Comparison of ENCODE assay signal across 31 cellular contexts in the genomic region with DNA sequence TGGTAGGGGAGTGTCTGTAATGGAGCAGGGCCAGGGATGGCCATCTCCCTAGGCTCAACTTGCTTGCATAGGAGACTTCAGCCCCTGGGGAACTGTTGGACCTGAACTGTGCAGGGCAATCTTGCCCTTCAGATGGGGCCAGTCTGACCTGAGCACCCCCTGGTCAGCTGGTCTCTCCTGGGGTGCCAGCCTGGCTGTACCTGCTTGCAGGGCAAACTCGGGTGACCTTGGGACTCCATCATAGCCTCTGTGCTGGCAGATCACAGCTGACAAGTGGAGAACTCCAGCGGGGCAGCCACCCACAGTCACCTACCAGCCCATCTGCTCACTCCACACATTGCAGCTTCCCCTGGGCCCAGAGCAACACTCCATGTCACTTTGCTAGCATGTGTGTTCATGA. TPM values are rescaled to one million over a fixed set of nuclear protein-coding genes. Genes with fewer than 3 reads are reported as not detected.
"Had no signal": no experiment of that assay in that cellular context is flagged by ENCODE, and none has a peak within 500 bp of the region (broad histone marks: within the 10 kb centered on the region; RNA-seq: fewer than 3 reads in every experiment).

No MANE protein-coding gene starts in this region.

- H3K4me1 ChIP-seq: colonic mucosa, esophagus squamous epithelium, gastrocnemius medialis, heart right ventricle, left lung, lower lobe of right lung had no signal

- H3K27me3 ChIP-seq: colonic mucosa, esophagus squamous epithelium, gastrocnemius medialis, heart right ventricle had no signal

- H3K27ac Mint-ChIP-seq: dendritic cell treated with granulocyte-macrophage colony-stimulating factor and Interleukin-4, amounts not matched to agents 40 ng/mL and 50 ng/mL, for 4 days; effector memory CD8-positive, alpha-beta T cell; endodermal cell; mesothelial cell of epicardium had no signal

- DNase-seq: colonic mucosa; cortex of kidney; effector CD8-positive, alpha-beta T cell; effector memory CD8-positive, alpha-beta T cell; endodermal cell; esophagus squamous epithelium; foreskin fibroblast; foreskin melanocyte; gastrocnemius medialis; glutamatergic neuron; head of caudate nucleus; heart right ventricle; hippocampal formation; left cardiac atrium; left lung; left ventricle myocardium superior; lower lobe of right lung; mesenchymal stem cell; mucosa of descending colon had no signal

- H3K9me3 Mint-ChIP-seq: dendritic cell treated with granulocyte-macrophage colony-stimulating factor and Interleukin-4, amounts not matched to agents 40 ng/mL and 50 ng/mL, for 4 days had no signal

- FAIRE-seq: endometrium, islet of Langerhans had no signal

- ATAC-seq: effector memory CD8-positive, alpha-beta T cell; gastrocnemius medialis; heart right ventricle; left cardiac atrium; left lung; left ventricle myocardium superior; mucosa of descending colon had no signal

- H3K36me3 Mint-ChIP-seq: mesothelial cell of epicardium had no signal

- H3K9me3 ChIP-seq: colonic mucosa, esophagus squamous epithelium, gastrocnemius medialis, left lung, lower lobe of right lung, mucosa of descending colon had no signal

- H3K4me1 Mint-ChIP-seq: mesothelial cell of epicardium had no signal

- H3K27ac ChIP-seq: colonic mucosa, esophagus squamous epithelium, gastrocnemius medialis, heart right ventricle, left lung, lower lobe of right lung had no signal

- H3K4me3 Mint-ChIP-seq: dendritic cell treated with granulocyte-macrophage colony-stimulating factor and Interleukin-4, amounts not matched to agents 40 ng/mL and 50 ng/mL, for 4 days; effector memory CD8-positive, alpha-beta T cell; endodermal cell; mesothelial cell of epicardium had no signal

- H3K36me3 ChIP-seq: colonic mucosa, esophagus squamous epithelium, gastrocnemius medialis, heart right ventricle, left lung, lower lobe of right lung had no signal

- H3K4me3 ChIP-seq: colonic mucosa, esophagus squamous epithelium, gastrocnemius medialis, heart right ventricle, left lung, lower lobe of right lung, mucosa of descending colon had no signal

RNA-seq across cellular contexts. Expression of gene SPRR2A, which starts 8.1 kb away (rescaled TPM):
- total RNA-seq: chondrocyte, colonic mucosa, dermis microvascular lymphatic vessel endothelial cell, endodermal cell, gastrocnemius medialis, glomerular endothelial cell, heart right ventricle, left cardiac atrium, left lung, left ventricle myocardium superior, lower lobe of right lung, lung microvascular endothelial cell, mesenteric fat pad, mesothelial cell of epicardium, mucosa of descending colon, myocyte had no signal

RNA-seq across cellular contexts. Expression of gene SPRR2D, which starts 8.3 kb away (rescaled TPM):
- total RNA-seq: chondrocyte, colonic mucosa, dermis microvascular lymphatic vessel endothelial cell, epithelial cell of proximal tubule, gastrocnemius medialis, glomerular endothelial cell, heart right ventricle, left cardiac atrium, left lung, left ventricle myocardium superior, lower lobe of right lung, lung microvascular endothelial cell, mesenteric fat pad, mesothelial cell of epicardium, myocyte had no signal

RNA-seq across cellular contexts. Expression of gene SPRR1B, which starts 18.2 kb away (rescaled TPM):
- total RNA-seq: chondrocyte, colonic mucosa, dermis microvascular lymphatic vessel endothelial cell, endodermal cell, gastrocnemius medialis, glomerular endothelial cell, heart right ventricle, left cardiac atrium, left ventricle myocardium superior, lower lobe of right lung, lung microvascular endothelial cell, mesenteric fat pad, mesothelial cell of epicardium, mucosa of descending colon, myocyte had no signal

RNA-seq across cellular contexts. Expression of gene SPRR2B, which starts 22.2 kb away (rescaled TPM):
- total RNA-seq: chondrocyte, colonic mucosa, dermis microvascular lymphatic vessel endothelial cell, endodermal cell, epithelial cell of proximal tubule, gastrocnemius medialis, glomerular endothelial cell, heart right ventricle, kidney epithelial cell, left cardiac atrium, left lung, left ventricle myocardium superior, lower lobe of right lung, lung microvascular endothelial cell, mesenteric fat pad, mesothelial cell of epicardium, mucosa of descending colon, myocyte had no signal
- polyA plus RNA-seq: heart right ventricle had no signal

RNA-seq across cellular contexts. Expression of gene SPRR2E, which starts 45.1 kb away (rescaled TPM):
- total RNA-seq: chondrocyte, colonic mucosa, dermis microvascular lymphatic vessel endothelial cell, endodermal cell, epithelial cell of proximal tubule, gastrocnemius medialis, glomerular endothelial cell, heart right ventricle, kidney epithelial cell, left cardiac atrium, left lung, left ventricle myocardium superior, lower lobe of right lung, lung microvascular endothelial cell, mesenteric fat pad, mucosa of descending colon, myocyte had no signal
